Comparison of ENCODE assay signal across 8 cellular contexts in the genomic region with DNA sequence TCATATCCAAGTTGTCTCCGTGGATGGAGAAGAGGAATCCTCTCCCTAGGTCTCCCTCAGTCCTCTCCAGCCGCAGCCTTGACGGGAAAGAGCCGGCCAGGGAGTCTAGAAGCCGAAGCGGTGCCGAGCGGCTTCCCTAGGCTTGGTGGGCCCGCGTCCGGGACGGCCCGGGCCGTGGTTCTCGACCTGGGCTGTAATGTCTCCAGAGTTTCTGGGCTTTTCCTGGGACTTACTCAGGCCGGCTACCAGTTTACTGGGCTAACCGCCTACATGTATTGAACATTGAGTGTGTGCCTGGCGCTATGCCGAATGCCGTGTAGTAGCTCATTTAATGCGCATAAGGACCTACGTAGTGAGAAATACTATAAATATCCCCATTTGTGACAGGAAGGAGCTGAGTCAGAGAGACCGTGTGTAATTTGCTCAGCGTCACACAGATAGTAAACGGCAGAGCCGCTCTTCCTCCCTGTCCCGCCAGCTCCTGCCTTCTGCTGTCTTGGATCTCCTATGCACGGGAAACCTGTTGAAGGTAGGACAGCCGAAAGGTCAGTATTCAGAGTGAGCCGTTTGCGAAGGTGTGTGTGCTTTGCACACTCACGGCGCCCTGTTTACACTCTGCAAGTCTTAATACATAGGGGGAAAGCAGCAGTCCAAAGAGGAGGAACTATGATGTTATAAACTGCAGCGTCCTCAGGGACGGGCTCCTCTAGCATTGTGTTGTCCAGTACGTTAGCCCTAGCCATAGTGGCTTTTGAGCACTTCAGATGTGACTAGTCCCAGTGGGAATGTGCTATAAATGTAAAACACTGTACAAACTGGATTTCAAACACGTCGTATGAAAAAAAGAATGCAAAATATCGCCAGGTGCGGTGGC. TPM values are rescaled to one million over a fixed set of nuclear protein-coding genes. Genes with fewer than 3 reads are reported as not detected.
DNase-seq lines count a peak whose midpoint lies in the region; ATAC-seq, FAIRE-seq and TF ChIP-seq lines count a peak whose summit lies in the region.

No MANE protein-coding gene starts in this region.

- peak overlapping the region; percentile 72 for H3K4me3 ChIP-seq in fibroblast of pulmonary artery (replicated peaks; ENCODE audit: low read depth, low read length)
- peak overlapping the region; percentile 99 for H3K4me3 ChIP-seq in neural progenitor cell

- H3K9me3 Mint-ChIP-seq in activated T-helper 1 cell treated with anti-CD3 and anti-CD28 coated beads, Interleukin-12 subunit alpha, Interleukin-12 subunit beta, Interleukin-2, Interleukin-4 antibody, amounts not matched to agents 30 ng/mL and 10 ng/mL and 1 ng/mL, durations not matched to agents 14 hours and 24 hours and 36 hours: no peaks in the 10 kb centered on the region
- H3K9me3 Mint-ChIP-seq in neural progenitor cell: no peaks in the 10 kb centered on the region

- H3K27me3 ChIP-seq in neural progenitor cell: peaks cover 11% of the 10 kb centered on the region

- H2AFZ ChIP-seq in neural progenitor cell (replicated peaks): peak overlapping the region; percentile 86

- DNase-seq in D721Med (ENCODE audit: insufficient read length, low spot score) (peak; percentile 35), HT-29 (ENCODE audit: low spot score) (peak; percentile 83), OCI-M1 (lab: John Stamatoyannopoulos, UW) (peak; percentile 94), fibroblast of pulmonary artery (ENCODE audit: low read depth) (peak; percentile 90), neural progenitor cell (ENCODE audit: low spot score) (no peak), stromal cell of bone marrow (ENCODE audit: low read depth) (peak; percentile 75)
- DNase-seq in activated T-helper 1 cell treated with anti-CD3 and anti-CD28 coated beads, Interleukin-12 subunit alpha, Interleukin-12 subunit beta, Interleukin-2, Interleukin-4 antibody, amounts not matched to agents 30 ng/mL and 10 ng/mL and 1 ng/mL, durations not matched to agents 14 hours and 24 hours and 36 hours (ENCODE audit: low spot score): peak; percentile 49

- intact Hi-C loops in activated T-helper 1 cell treated with anti-CD3 and anti-CD28 coated beads, Interleukin-12 subunit alpha, Interleukin-12 subunit beta, Interleukin-2, Interleukin-4 antibody, amounts not matched to agents 30 ng/mL and 10 ng/mL and 1 ng/mL, durations not matched to agents 14 hours and 24 hours and 36 hours (cut with micrococcal nuclease): loop anchor here (1.0 to 5.0 kb wide), 11 partner anchors 13 to 353 kb away; partner anchors contain the start of genes BLTP2, IFT20, PHF12 and PIGS

- TF ChIP-seq CTCF in D721Med (IDR thresholded peaks at IDR 0.05; ENCODE audit: insufficient read depth, missing control alignments) (no peak), fibroblast of pulmonary artery (IDR thresholded peaks at IDR 0.05; ENCODE audit: low read length, missing control alignments) (no peak), neural progenitor cell (IDR thresholded peaks at IDR 0.05) (no peak)

- H3F3A ChIP-seq in neural progenitor cell (ENCODE audit: low read depth): peaks cover 29% of the 10 kb centered on the region

- no peaks in the 10 kb centered on the region for H3K9me3 ChIP-seq in neural progenitor cell (ENCODE audit: low read depth)

- FAIRE-seq in D721Med (lab: Jason Lieb, UNC): no peak

- peak; percentile 36 for ATAC-seq in GM21381 (IDR thresholded peaks at IDR 0.05; ENCODE audit: unreplicated experiment)

- peaks cover 20% of the 10 kb centered on the region for H3K36me3 ChIP-seq in neural progenitor cell

- H3K4me1 ChIP-seq in neural progenitor cell: peaks cover 20% of the 10 kb centered on the region

- H3K27ac ChIP-seq in neural progenitor cell: no peak overlapping the region

- peak overlapping the region; percentile 99 for H3K4me2 ChIP-seq in neural progenitor cell

- peaks cover 13% of the 10 kb centered on the region for H4K20me1 ChIP-seq in neural progenitor cell (ENCODE audit: low read depth)

- H3K36me3 Mint-ChIP-seq in activated T-helper 1 cell treated with anti-CD3 and anti-CD28 coated beads, Interleukin-12 subunit alpha, Interleukin-12 subunit beta, Interleukin-2, Interleukin-4 antibody, amounts not matched to agents 30 ng/mL and 10 ng/mL and 1 ng/mL, durations not matched to agents 14 hours and 24 hours and 36 hours (ENCODE audit: low read depth): peaks cover 7% of the 10 kb centered on the region
- peaks cover 9% of the 10 kb centered on the region for H3K36me3 Mint-ChIP-seq in neural progenitor cell

- no peaks in the 10 kb centered on the region for H3K27me3 Mint-ChIP-seq in activated T-helper 1 cell treated with anti-CD3 and anti-CD28 coated beads, Interleukin-12 subunit alpha, Interleukin-12 subunit beta, Interleukin-2, Interleukin-4 antibody, amounts not matched to agents 30 ng/mL and 10 ng/mL and 1 ng/mL, durations not matched to agents 14 hours and 24 hours and 36 hours (ENCODE audit: insufficient read depth)
- H3K27me3 Mint-ChIP-seq in neural progenitor cell (ENCODE audit: insufficient read depth, low read depth): peaks cover 5% of the 10 kb centered on the region

- peak overlapping the region; percentile 98 for H3K27ac Mint-ChIP-seq in activated T-helper 1 cell treated with anti-CD3 and anti-CD28 coated beads, Interleukin-12 subunit alpha, Interleukin-12 subunit beta, Interleukin-2, Interleukin-4 antibody, amounts not matched to agents 30 ng/mL and 10 ng/mL and 1 ng/mL, durations not matched to agents 14 hours and 24 hours and 36 hours
- no peak overlapping the region for H3K27ac Mint-ChIP-seq in neural progenitor cell

- H3K4me1 Mint-ChIP-seq in activated T-helper 1 cell treated with anti-CD3 and anti-CD28 coated beads, Interleukin-12 subunit alpha, Interleukin-12 subunit beta, Interleukin-2, Interleukin-4 antibody, amounts not matched to agents 30 ng/mL and 10 ng/mL and 1 ng/mL, durations not matched to agents 14 hours and 24 hours and 36 hours (ENCODE audit: low read depth): peaks cover 26% of the 10 kb centered on the region
- H3K4me1 Mint-ChIP-seq in neural progenitor cell: peaks cover 32% of the 10 kb centered on the region

- no peak overlapping the region for H3K9ac ChIP-seq in neural progenitor cell

- peaks cover 42% of the 10 kb centered on the region for H3K79me2 ChIP-seq in neural progenitor cell (ENCODE audit: low read depth)

- H3K4me3 Mint-ChIP-seq in activated T-helper 1 cell treated with anti-CD3 and anti-CD28 coated beads, Interleukin-12 subunit alpha, Interleukin-12 subunit beta, Interleukin-2, Interleukin-4 antibody, amounts not matched to agents 30 ng/mL and 10 ng/mL and 1 ng/mL, durations not matched to agents 14 hours and 24 hours and 36 hours: peak overlapping the region; percentile 96
- H3K4me3 Mint-ChIP-seq in neural progenitor cell: peak overlapping the region; percentile 98

RNA-seq across cellular contexts. Expression of gene SPAG5, which starts 0.7 kb away (rescaled TPM):
- total RNA-seq in HT-29 (2014; rRNA removed; shearing (Covaris generic)): 62.5 and 71.2 TPM in 2 replicates
- 81.9 and 83.1 TPM in 2 replicates for total RNA-seq in activated T-helper 1 cell treated with anti-CD3 and anti-CD28 coated beads, Interleukin-12 subunit alpha, Interleukin-12 subunit beta, Interleukin-2, Interleukin-4 antibody, amounts not matched to agents 30 ng/mL and 10 ng/mL and 1 ng/mL, durations not matched to agents 14 hours and 24 hours and 36 hours
- 141 TPM in 2 replicates for total RNA-seq in neural progenitor cell (ENCODE audit: low replicate concordance)

RNA-seq across cellular contexts. Expression of gene RSKR, which starts 14.4 kb away (rescaled TPM):
- 11.1 and 12.1 TPM in 2 replicates for total RNA-seq in HT-29 (2014; rRNA removed; shearing (Covaris generic))
- 38.4 and 42.9 TPM in 2 replicates for total RNA-seq in activated T-helper 1 cell treated with anti-CD3 and anti-CD28 coated beads, Interleukin-12 subunit alpha, Interleukin-12 subunit beta, Interleukin-2, Interleukin-4 antibody, amounts not matched to agents 30 ng/mL and 10 ng/mL and 1 ng/mL, durations not matched to agents 14 hours and 24 hours and 36 hours
- total RNA-seq in neural progenitor cell (ENCODE audit: low replicate concordance): 26.5 and 31.8 TPM in 2 replicates

RNA-seq across cellular contexts. Expression of gene ALDOC, which starts 22.9 kb away (rescaled TPM):
- total RNA-seq in HT-29 (2014; rRNA removed; shearing (Covaris generic)): 43.5 and 46.9 TPM in 2 replicates
- 44.0 and 47.6 TPM in 2 replicates for total RNA-seq in activated T-helper 1 cell treated with anti-CD3 and anti-CD28 coated beads, Interleukin-12 subunit alpha, Interleukin-12 subunit beta, Interleukin-2, Interleukin-4 antibody, amounts not matched to agents 30 ng/mL and 10 ng/mL and 1 ng/mL, durations not matched to agents 14 hours and 24 hours and 36 hours
- 38.6 and 66.6 TPM in 2 replicates for total RNA-seq in neural progenitor cell (ENCODE audit: low replicate concordance)

RNA-seq across cellular contexts. Expression of gene PIGS, which starts 28.2 kb away (rescaled TPM):
- 62.5 and 65.8 TPM in 2 replicates for total RNA-seq in HT-29 (2014; rRNA removed; shearing (Covaris generic))
- total RNA-seq in activated T-helper 1 cell treated with anti-CD3 and anti-CD28 coated beads, Interleukin-12 subunit alpha, Interleukin-12 subunit beta, Interleukin-2, Interleukin-4 antibody, amounts not matched to agents 30 ng/mL and 10 ng/mL and 1 ng/mL, durations not matched to agents 14 hours and 24 hours and 36 hours: 57.8 and 61.2 TPM in 2 replicates
- total RNA-seq in neural progenitor cell (ENCODE audit: low replicate concordance): 15.2 and 39.5 TPM in 2 replicates

RNA-seq across cellular contexts. Expression of gene BLTP2, which starts 45.4 kb away (rescaled TPM):
- 127 and 129 TPM in 2 replicates for total RNA-seq in HT-29 (2014; rRNA removed; shearing (Covaris generic))
- 210 and 212 TPM in 2 replicates for total RNA-seq in activated T-helper 1 cell treated with anti-CD3 and anti-CD28 coated beads, Interleukin-12 subunit alpha, Interleukin-12 subunit beta, Interleukin-2, Interleukin-4 antibody, amounts not matched to agents 30 ng/mL and 10 ng/mL and 1 ng/mL, durations not matched to agents 14 hours and 24 hours and 36 hours
- 91.2 and 130 TPM in 2 replicates for total RNA-seq in neural progenitor cell (ENCODE audit: low replicate concordance)
